8 cellular contexts compared by ENCODE assay signal in the genomic region with DNA sequence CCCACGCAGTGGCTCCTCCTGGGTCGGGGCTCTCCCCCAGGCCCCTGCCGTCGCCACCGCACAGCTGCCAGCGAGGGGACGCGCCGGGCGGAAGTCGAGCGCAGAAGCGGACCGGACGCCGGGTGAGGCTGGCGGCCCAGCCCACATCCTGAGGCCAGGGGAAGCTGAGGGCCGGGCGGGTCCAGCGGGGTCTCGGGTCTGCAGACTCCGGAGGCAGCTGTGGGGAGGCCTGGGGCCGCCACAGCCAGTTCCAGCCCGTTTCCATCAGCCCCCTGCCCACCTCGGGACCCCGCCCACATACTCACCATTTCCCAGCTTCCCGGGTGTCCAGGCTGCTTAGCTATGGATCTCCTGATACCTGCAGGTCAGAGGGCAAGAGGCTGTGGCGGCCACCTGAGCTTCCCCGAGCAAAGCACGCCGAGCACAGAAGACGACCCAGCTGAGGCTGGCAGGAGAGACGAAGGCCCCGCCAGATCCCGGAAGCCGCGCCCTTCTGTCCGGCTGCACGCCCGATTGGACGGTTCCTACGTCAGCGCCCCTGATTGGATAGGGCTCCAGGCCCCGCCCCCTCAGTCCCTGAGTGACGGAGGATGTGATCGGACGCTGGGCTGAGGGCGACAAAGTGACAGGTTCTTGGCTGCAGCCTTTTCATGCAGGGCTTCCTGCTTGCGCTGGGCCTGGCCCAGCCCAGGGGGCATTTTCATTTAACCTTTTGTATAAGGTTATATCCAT. TPM values are rescaled to one million over a fixed set of nuclear protein-coding genes. Genes with fewer than 3 reads are reported as not detected.
DNase-seq lines count a peak whose midpoint lies in the region; ATAC-seq, FAIRE-seq and TF ChIP-seq lines count a peak whose summit lies in the region.

No MANE protein-coding gene starts in this region.

- in situ Hi-C loops in HepG2 (cut with HindIII; ENCODE audit: extremely low pct_ligation_motif_present, low pct_unique_long_range_greater_than_20kb), result no loop called here

- no peak overlapping the region for H2AFZ ChIP-seq in HepG2 (ENCODE audit: low read length)

- CTCF ChIA-PET in HepG2 (lab: Yijun Ruan, JAX; ENCODE audit: low intra/inter-chr PET ratio, low total read pairs), result no interaction called here

- TF ChIP-seq POLR2A in HepG2 (IDR thresholded peaks at IDR 0.05; ENCODE audit: insufficient read depth in 1 of 2, low read depth in 2 of 2, low read length in 2 of 2), result peak; percentile 74

- H3K27me3 ChIP-seq in HepG2 (ENCODE audit: control insufficient read depth in 1 of 2, insufficient read depth in 2 of 2, low read length in 2 of 2), result no peaks in the 10 kb centered on the region

- H4K20me1 ChIP-seq in HepG2 (ENCODE audit: insufficient read depth, low read length), result no peaks in the 10 kb centered on the region

- H3K4me2 ChIP-seq in HepG2 (ENCODE audit: low read depth, low read length), result peak overlapping the region; percentile 92

- TF ChIP-seq CTCF in C4-2B (conservative IDR thresholded peaks at IDR 0.05), result no peak
- no peak for TF ChIP-seq CTCF in HepG2 (CRISPR knock-in tag; IDR thresholded peaks at IDR 0.05)

- peak overlapping the region; percentile 76 for H3K9ac ChIP-seq in HepG2 (ENCODE audit: insufficient read depth, low read depth, low read length)

- ATAC-seq in GM19372 (IDR thresholded peaks at IDR 0.05; ENCODE audit: low read depth, unreplicated experiment) (peak; percentile 80), HG03521 (IDR thresholded peaks at IDR 0.05; ENCODE audit: unreplicated experiment) (peak; percentile 92), HepG2 (peak; percentile 98)

- H3K4me1 ChIP-seq in HepG2 (ENCODE audit: insufficient read depth, low read length), result peaks cover 35% of the 10 kb centered on the region

- BruUV-seq in HepG2 (replicated peaks; lab: Mats Ljungman, UMichigan), result TSS peak; percentile 60

- FAIRE-seq in HepG2 (lab: Jason Lieb, UNC), result peak; percentile 34

- TF ChIP-seq EP300 in HepG2 (IDR thresholded peaks at IDR 0.05; ENCODE audit: low read depth in 2 of 2, low read length in 2 of 2), result no peak
- no peak for TF ChIP-seq EP300 in HepG2 (CRISPR knock-in tag; IDR thresholded peaks at IDR 0.05; ENCODE audit: borderline replicate concordance)

- peak overlapping the region; percentile 80 to 97 (median 93) for H3K4me3 ChIP-seq in HepG2 (replicated peaks in 1 of 3; ENCODE audit: insufficient read depth in 1 of 3, low read depth in 2 of 3, low read length in 3 of 3)

- no peaks in the 10 kb centered on the region for H3K36me3 ChIP-seq in HepG2 (replicated peaks in 1 of 2; ENCODE audit: control insufficient read depth in 1 of 2, insufficient read depth in 2 of 2, low read length in 2 of 2)

- DNase-seq in NCI-H69 (lab: John Stamatoyannopoulos, UW), result peak; percentile 99
- peak; percentile 93 for DNase-seq in activated CD4-positive, alpha-beta T cell treated with anti-CD3 and anti-CD28 coated beads, Interleukin-2, amount 50 U/mL, for 1 hour
- peak; percentile 95 for DNase-seq in dermis blood vessel endothelial cell
- peak; percentile 93 for DNase-seq in HepG2 (ENCODE audit: low spot score)
- peak; percentile 93 to 95 for DNase-seq in stimulated activated CD4-positive, alpha-beta T cell treated with anti-CD3 and anti-CD28 coated beads, Interleukin-2, amount 100 ng/mL, for 48 hours

- POLR2A ChIA-PET in HepG2 (lab: Yijun Ruan, JAX), result interaction anchor here (1.9 kb wide), 1 partner anchor 121 kb away, joined by 4 read pairs; no protein-coding TSS in a partner anchor

- H3K27ac ChIP-seq in C4-2B, result peak overlapping the region; percentile 80
- peak overlapping the region; percentile 69 for H3K27ac ChIP-seq in HepG2 (ENCODE audit: extremely low read length, insufficient read depth, low read length)

- intact Hi-C loops in HepG2 (cut with micrococcal nuclease; ENCODE audit: unreplicated experiment), result no loop called here

- TF ChIP-seq RAD21 in HepG2 (CRISPR knock-in tag; IDR thresholded peaks at IDR 0.05), result peak; percentile 34; the same call in 1 of the 2 replicates

- peaks cover 33% of the 10 kb centered on the region for H3K79me2 ChIP-seq in HepG2 (ENCODE audit: insufficient read depth, low read length)

- no peaks in the 10 kb centered on the region for H3K9me3 ChIP-seq in HepG2 (ENCODE audit: low read length)

- WGBS in HepG2 (ENCODE audit: low lambda C conversion rate), result 0% methylated on average over 24 of the region's 49 CpGs

TF ChIP-seq in HepG2, 621 proteins besides CTCF, POLR2A, EP300 and RAD21 (continues in another document):
- TF ChIP-seq, protein P1, sequence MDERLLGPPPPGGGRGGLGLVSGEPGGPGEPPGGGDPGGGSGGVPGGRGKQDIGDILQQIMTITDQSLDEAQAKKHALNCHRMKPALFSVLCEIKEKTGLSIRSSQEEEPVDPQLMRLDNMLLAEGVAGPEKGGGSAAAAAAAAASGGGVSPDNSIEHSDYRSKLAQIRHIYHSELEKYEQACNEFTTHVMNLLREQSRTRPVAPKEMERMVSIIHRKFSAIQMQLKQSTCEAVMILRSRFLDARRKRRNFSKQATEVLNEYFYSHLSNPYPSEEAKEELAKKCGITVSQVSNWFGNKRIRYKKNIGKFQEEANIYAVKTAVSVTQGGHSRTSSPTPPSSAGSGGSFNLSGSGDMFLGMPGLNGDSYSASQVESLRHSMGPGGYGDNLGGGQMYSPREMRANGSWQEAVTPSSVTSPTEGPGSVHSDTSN (CRISPR knock-in tag; IDR thresholded peaks at IDR 0.05), result peak; percentile 84
- TF ChIP-seq CREB1 (IDR thresholded peaks at IDR 0.05) (peak; percentile 87), CREB1 (CRISPR knock-in tag; IDR thresholded peaks at IDR 0.05) (peak; percentile 87), PHF20 (CRISPR knock-in tag; IDR thresholded peaks at IDR 0.05) (peak; percentile 46; the same call in 1 of the 2 replicates), ZEB1 (IDR thresholded peaks at IDR 0.05; ENCODE audit: insufficient replicate concordance, low read depth) (no peak), ZNF430 (CRISPR knock-in tag; IDR thresholded peaks at IDR 0.05) (0 out of 2 replicates have a peak, but pooled peaks have one; percentile 46), SOX6 (IDR thresholded peaks at IDR 0.05) (no peak), SOX6 (CRISPR knock-in tag; IDR thresholded peaks at IDR 0.05) (peak; percentile 36; the same call in 1 of the 2 replicates), CREM (IDR thresholded peaks at IDR 0.05) (peak; percentile 77), CREM (CRISPR knock-in tag; IDR thresholded peaks at IDR 0.05) (no peak), ARID2 (CRISPR knock-in tag; IDR thresholded peaks at IDR 0.05; ENCODE audit: borderline replicate concordance) (0 out of 2 replicates have a peak, but pooled peaks have one; percentile 40), ZNF670 (CRISPR knock-in tag; IDR thresholded peaks at IDR 0.05; ENCODE audit: borderline replicate concordance) (no peak)

RNA-seq across cellular contexts. Expression of a gene that starts 38.7 kb away (rescaled TPM):
- 60.8 and 93.4 TPM in 2 replicates for total RNA-seq in dermis blood vessel endothelial cell
- 102 and 134 TPM in 2 replicates for total RNA-seq in HepG2 (2016; rRNA removed; fragmentation: Illumina TruSeq; extraction: Trizol)
- total RNA-seq in HepG2 (2016; cell fraction: cytosol; rRNA removed; fragmentation: Illumina TruSeq; extraction: Trizol; ENCODE audit: low read depth), result 749 and 855 TPM in 2 replicates
- total RNA-seq in HepG2 (2016; cell fraction: insoluble cytoplasmic fraction; rRNA removed; fragmentation: Illumina TruSeq; extraction: Trizol), result 96.3 and 132 TPM in 2 replicates
- 583 and 722 TPM in 2 replicates for total RNA-seq in HepG2 (2016; cell fraction: membrane; rRNA removed; fragmentation: Illumina TruSeq; extraction: Trizol)
- 58.8 and 62.6 TPM in 2 replicates for total RNA-seq in HepG2 (2016; cell fraction: nucleus; rRNA removed; fragmentation: Illumina TruSeq; extraction: Trizol)
- 6.3 and 9.7 TPM in 2 replicates for polyA plus RNA-seq in HepG2 (2011; rRNA removed)
- polyA plus RNA-seq in HepG2 (2011; cell fraction: cytosol; rRNA removed), result 4.1 and 5.0 TPM in 2 replicates
- polyA plus RNA-seq in HepG2 (2011; cell fraction: nucleus; rRNA removed), result 7.2 and 7.3 TPM in 2 replicates
- 6.6 and 7.3 TPM in 2 replicates for polyA plus RNA-seq in HepG2 (2012)
- polyA plus RNA-seq in HepG2 (2016; cell fraction: cytosol; fragmentation: Illumina TruSeq; extraction: Trizol; ENCODE audit: low read depth), result 2.1 and 2.6 TPM in 2 replicates
- polyA plus RNA-seq in HepG2 (2016; cell fraction: insoluble cytoplasmic fraction; fragmentation: Illumina TruSeq; extraction: Trizol; ENCODE audit: low read depth), result 17.0 and 18.3 TPM in 2 replicates
- polyA plus RNA-seq in HepG2 (2016; cell fraction: membrane; fragmentation: Illumina TruSeq; extraction: Trizol; ENCODE audit: low read depth), result 3.8 and 4.0 TPM in 2 replicates
- polyA plus RNA-seq in HepG2 (2016; cell fraction: nucleus; fragmentation: Illumina TruSeq; extraction: Trizol; ENCODE audit: insufficient read depth, low read depth), result 24.6 and 31.3 TPM in 2 replicates
- polyA minus RNA-seq in HepG2 (2011; rRNA and poly(A)+ RNA removed; ENCODE audit: low replicate concordance), result 41.2 and 57.5 TPM in 2 replicates
- 107 and 109 TPM in 2 replicates for polyA minus RNA-seq in HepG2 (2011; cell fraction: cytosol; rRNA and poly(A)+ RNA removed)
- polyA minus RNA-seq in HepG2 (2011; cell fraction: nucleus; rRNA and poly(A)+ RNA removed), result 61.2 and 76.6 TPM in 2 replicates

RNA-seq across cellular contexts. Expression of a gene that starts 45.3 kb away (rescaled TPM):
- total RNA-seq in dermis blood vessel endothelial cell (not detected in 2 replicates), HepG2 (2016; rRNA removed; fragmentation: Illumina TruSeq; extraction: Trizol) (not detected in 2 replicates)
- not detected in 2 replicates for total RNA-seq in HepG2 (2016; cell fraction: cytosol; rRNA removed; fragmentation: Illumina TruSeq; extraction: Trizol; ENCODE audit: low read depth)
- not detected in 2 replicates for total RNA-seq in HepG2 (2016; cell fraction: insoluble cytoplasmic fraction; rRNA removed; fragmentation: Illumina TruSeq; extraction: Trizol)
- not detected in 2 replicates for total RNA-seq in HepG2 (2016; cell fraction: membrane; rRNA removed; fragmentation: Illumina TruSeq; extraction: Trizol)
- total RNA-seq in HepG2 (2016; cell fraction: nucleus; rRNA removed; fragmentation: Illumina TruSeq; extraction: Trizol), result not detected in 2 replicates
- not detected in 2 replicates for polyA plus RNA-seq in HepG2 (2011; rRNA removed)
- polyA plus RNA-seq in HepG2 (2011; cell fraction: cytosol; rRNA removed), result not detected in 2 replicates
- polyA plus RNA-seq in HepG2 (2011; cell fraction: nucleus; rRNA removed), result not detected in 2 replicates
- not detected in 2 replicates for polyA plus RNA-seq in HepG2 (2012)
- polyA plus RNA-seq in HepG2 (2016; cell fraction: cytosol; fragmentation: Illumina TruSeq; extraction: Trizol; ENCODE audit: low read depth), result not detected in 2 replicates
- polyA plus RNA-seq in HepG2 (2016; cell fraction: insoluble cytoplasmic fraction; fragmentation: Illumina TruSeq; extraction: Trizol; ENCODE audit: low read depth), result not detected in 2 replicates
- not detected in 2 replicates for polyA plus RNA-seq in HepG2 (2016; cell fraction: membrane; fragmentation: Illumina TruSeq; extraction: Trizol; ENCODE audit: low read depth)
- not detected in 2 replicates for polyA plus RNA-seq in HepG2 (2016; cell fraction: nucleus; fragmentation: Illumina TruSeq; extraction: Trizol; ENCODE audit: insufficient read depth, low read depth)
- not detected in 2 replicates for polyA minus RNA-seq in HepG2 (2011; rRNA and poly(A)+ RNA removed; ENCODE audit: low replicate concordance)
- not detected in 2 replicates for polyA minus RNA-seq in HepG2 (2011; cell fraction: cytosol; rRNA and poly(A)+ RNA removed)
- not detected in 2 replicates for polyA minus RNA-seq in HepG2 (2011; cell fraction: nucleus; rRNA and poly(A)+ RNA removed)

Comparison
In these comparisons a context has a peak if more than half of its experiments do, and no peak if none do; other contexts are left out.
1. Peak in every context shown above with its lines: DNase-seq, ATAC-seq, H3K4me3 ChIP-seq and H3K27ac ChIP-seq.